ENCODE assay signal across 20 cellular contexts in the genomic region with DNA sequence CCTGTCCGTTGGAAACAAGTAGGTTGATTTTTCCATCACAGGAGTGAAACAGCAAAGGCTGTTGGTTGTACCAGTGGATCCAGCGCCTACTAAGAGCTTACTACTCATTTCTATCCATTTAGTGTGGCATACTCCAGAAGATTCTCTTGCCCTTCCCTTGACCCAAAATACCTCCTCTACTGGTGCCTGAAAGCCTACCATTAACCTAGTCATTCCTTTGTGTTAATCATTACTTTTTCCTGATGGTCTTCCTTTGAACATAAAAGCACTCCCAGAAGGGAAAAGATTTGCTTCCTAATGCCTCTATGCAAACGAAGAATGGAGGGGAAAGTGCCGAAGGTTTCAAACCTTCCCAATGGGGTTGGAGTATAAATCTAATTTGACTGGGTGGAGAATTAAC.
DNase-seq lines count a peak whose midpoint lies in the region; ATAC-seq, FAIRE-seq and TF ChIP-seq lines count a peak whose summit lies in the region.
"Had no signal": no experiment of that assay in that cellular context is flagged by ENCODE, and none has a peak within 500 bp of the region (broad histone marks: within the 10 kb centered on the region; RNA-seq: fewer than 3 reads in every experiment).

No MANE protein-coding gene starts in this region.

- no peak for TF ChIP-seq RAD21 in A549 (conservative IDR thresholded peaks at IDR 0.05 in 1 of 2, IDR thresholded peaks at IDR 0.05 in 1 of 2)

- no peak for TF ChIP-seq EP300 in A549 (IDR thresholded peaks at IDR 0.05)

- no peak overlapping the region for H3K18ac ChIP-seq in mesenchymal stem cell (ENCODE audit: low read depth in 1 of 2, low read length in 2 of 2)

- no peak overlapping the region for H3K14ac ChIP-seq in mesenchymal stem cell (ENCODE audit: low read length in 2 of 2)

- no peak overlapping the region for H2BK120ac ChIP-seq in mesenchymal stem cell (ENCODE audit: low read depth, low read length)

- no peak for FAIRE-seq in A549 (lab: Jason Lieb, UNC)
- FAIRE-seq: A204.1 had no signal

- H4K91ac ChIP-seq in mesenchymal stem cell (ENCODE audit: low read length), result no peak overlapping the region

- no peak overlapping the region for H3K4ac ChIP-seq in mesenchymal stem cell (ENCODE audit: low read depth in 1 of 2, low read length in 2 of 2)

- H3K4me1 ChIP-seq in A549 (peaks cover 64% of the 10 kb centered on the region), Karpas-422 (ENCODE audit: low read length) (peaks cover 80% of the 10 kb centered on the region), mesenchymal stem cell (ENCODE audit: control insufficient read depth, insufficient read depth, low read depth, low read length) (peaks cover 20% of the 10 kb centered on the region), PC-3 (ENCODE audit: insufficient read depth, low read length) (peaks cover 51% of the 10 kb centered on the region)

- H3K4me3 ChIP-seq in A549 (no peak overlapping the region), Karpas-422 (ENCODE audit: low read length) (peak overlapping the region; percentile 19; the same call in 1 of the 2 replicates), epithelial cell of proximal tubule (ENCODE audit: low read depth, low read length) (no peak overlapping the region), mesenchymal stem cell (ENCODE audit: insufficient read depth in 1 of 2, low read depth in 1 of 2, low read length in 2 of 2) (no peak overlapping the region), PC-3 (ENCODE audit: low read length) (no peak overlapping the region)
- H3K4me3 ChIP-seq: BLaER1 treated with 17β-estradiol and CSF1 and Interleukin-3, amounts not matched to agents 10 nM and 100 nM had no signal

- no peak for TF ChIP-seq CTCF in A549 (IDR thresholded peaks at IDR 0.05)
- no peak for TF ChIP-seq CTCF in epithelial cell of proximal tubule (conservative IDR thresholded peaks at IDR 0.05; ENCODE audit: low read depth, low read length)
- no peak for TF ChIP-seq CTCF in PC-3 (conservative IDR thresholded peaks at IDR 0.05; ENCODE audit: low read depth, low read length)

- H3K9me3 ChIP-seq in A549, result no peaks in the 10 kb centered on the region
- H3K9me3 ChIP-seq in Karpas-422 (ENCODE audit: low read length), result no peaks in the 10 kb centered on the region
- no peaks in the 10 kb centered on the region for H3K9me3 ChIP-seq in mesenchymal stem cell (ENCODE audit: control insufficient read depth, low read length)
- no peaks in the 10 kb centered on the region for H3K9me3 ChIP-seq in PC-3 (ENCODE audit: low read length)

- no peak for TF ChIP-seq POLR2A in A549 (IDR thresholded peaks at IDR 0.05; ENCODE audit: low read length)

- intact Hi-C loops in PC-3 (cut with micrococcal nuclease), result no loop called here

- H3K9me2 ChIP-seq in Karpas-422 (replicated peaks; ENCODE audit: insufficient read depth, low read length) (no peaks in the 10 kb centered on the region), PC-3 (replicated peaks; ENCODE audit: low read length) (no peaks in the 10 kb centered on the region)

- no peak overlapping the region for H2BK12ac ChIP-seq in mesenchymal stem cell (ENCODE audit: low read length in 2 of 2)

- H3K4me2 ChIP-seq in A549 (peak overlapping the region; percentile 49), Karpas-422 (ENCODE audit: low read depth, low read length, poor library complexity, severe bottlenecking) (peak overlapping the region; percentile 50), mesenchymal stem cell (ENCODE audit: low read length, poor library complexity, severe bottlenecking) (no peak overlapping the region), PC-3 (ENCODE audit: low read length) (no peak overlapping the region)
- H3K4me2 ChIP-seq: BLaER1 treated with 17β-estradiol and CSF1 and Interleukin-3, amounts not matched to agents 10 nM and 100 nM; KMS-11 had no signal

- 0 out of 2 replicates have a peak overlapping the region, but pooled peaks have one; percentile 15 for H2AFZ ChIP-seq in Karpas-422 (ENCODE audit: low read length)
- H2AFZ ChIP-seq in mesenchymal stem cell (ENCODE audit: low read depth, low read length), result no peak overlapping the region
- no peak overlapping the region for H2AFZ ChIP-seq in PC-3 (ENCODE audit: low read length)

- H3K9ac ChIP-seq in Karpas-422 (ENCODE audit: low read length) (no peak overlapping the region), mesenchymal stem cell (ENCODE audit: low read length) (no peak overlapping the region), PC-3 (ENCODE audit: low read length) (no peak overlapping the region)
- H3K9ac ChIP-seq: BLaER1 treated with 17β-estradiol and CSF1 and Interleukin-3, amounts not matched to agents 10 nM and 100 nM; KMS-11 had no signal

- CTCF ChIA-PET in A549 (lab: Yijun Ruan, JAX) (no interaction called here), PC-3 (lab: Charles Lee) (no interaction called here)

- no peak overlapping the region for H2AK5ac ChIP-seq in mesenchymal stem cell (ENCODE audit: low read length, severe bottlenecking)

- 57% methylated on average over 4 of the region's 4 CpGs for WGBS in A549 (ENCODE audit: missing lambda C conversion rate)
- 90% methylated on average over 4 of the region's 4 CpGs for WGBS in mesenchymal stem cell

- peak overlapping the region; percentile 70 to 89; a peak in 5 of 6 replicates for H3K27ac ChIP-seq in A549
- H3K27ac ChIP-seq in Karpas-422 (ENCODE audit: low read length), result peak overlapping the region; percentile 42
- peak overlapping the region; percentile 90 for H3K27ac ChIP-seq in mesenchymal stem cell (ENCODE audit: low read length, poor library complexity, severe bottlenecking)
- H3K27ac ChIP-seq in PC-3 (ENCODE audit: low read length), result no peak overlapping the region
- H3K27ac ChIP-seq: BLaER1 treated with 17β-estradiol and CSF1 and Interleukin-3, amounts not matched to agents 10 nM and 100 nM; KMS-11 had no signal

- no peaks in the 10 kb centered on the region for H3K79me2 ChIP-seq in Karpas-422 (ENCODE audit: low read length)
- no peaks in the 10 kb centered on the region for H3K79me2 ChIP-seq in PC-3 (ENCODE audit: low read length)

- no peak overlapping the region for H3K23ac ChIP-seq in mesenchymal stem cell (ENCODE audit: low read length in 2 of 2)

- no peak overlapping the region for H2BK15ac ChIP-seq in mesenchymal stem cell (ENCODE audit: low read depth, poor library complexity, severe bottlenecking)

- ATAC-seq in A549, result no peak
- no peak for ATAC-seq in PC-3
- ATAC-seq: CD8-positive, alpha-beta T cell; Panc1; SK-N-SH treated with all-trans-retinoic acid at 6 μM for 48 hours had no signal

- H3K36me3 ChIP-seq in Karpas-422 (ENCODE audit: insufficient read depth, low read length), result no peaks in the 10 kb centered on the region
- no peaks in the 10 kb centered on the region for H3K36me3 ChIP-seq in mesenchymal stem cell (ENCODE audit: control insufficient read depth in 1 of 2, insufficient read depth in 2 of 2, low read depth in 1 of 2, low read length in 2 of 2)
- H3K36me3 ChIP-seq in PC-3 (ENCODE audit: low read depth, low read length), result no peaks in the 10 kb centered on the region
- H3K36me3 ChIP-seq: BLaER1 treated with 17β-estradiol and CSF1 and Interleukin-3, amounts not matched to agents 10 nM and 100 nM had no signal

- no peaks in the 10 kb centered on the region for H3F3A ChIP-seq in PC-3 (ENCODE audit: low read length, unreplicated experiment)

- H4K8ac ChIP-seq in mesenchymal stem cell (ENCODE audit: low read length), result no peak overlapping the region

- H3K27me3 ChIP-seq in Karpas-422 (ENCODE audit: low read length) (no peaks in the 10 kb centered on the region), mesenchymal stem cell (ENCODE audit: control insufficient read depth in 1 of 2, insufficient read depth in 1 of 2, low read length in 2 of 2) (peaks cover 0 to 7% of the 10 kb centered on the region in 2 experiments), PC-3 (ENCODE audit: low read length) (no peaks in the 10 kb centered on the region)
- H3K27me3 ChIP-seq: BLaER1 treated with 17β-estradiol and CSF1 and Interleukin-3, amounts not matched to agents 10 nM and 100 nM had no signal

- POLR2A ChIA-PET in A549 (lab: Yijun Ruan, JAX) (no interaction called here), PC-3 (lab: Charles Lee; ENCODE audit: unreplicated experiment) (no interaction called here)

- no peaks in the 10 kb centered on the region for H3K79me1 ChIP-seq in mesenchymal stem cell (replicated peaks; ENCODE audit: low read length, poor library complexity, severe bottlenecking)

- no peak for DNase-seq in A549 (ENCODE audit: low read depth in 1 of 2, low spot score in 1 of 2)
- DNase-seq in Karpas-422, result no peak
- peak; percentile 83 for DNase-seq in epithelial cell of proximal tubule (ENCODE audit: low read depth)
- DNase-seq in mesenchymal stem cell, result no peak
- DNase-seq in stimulated activated CD4-positive, alpha-beta T cell treated with anti-CD3 and anti-CD28 coated beads, Interleukin-15, amount 100 ng/mL, for 24 hours, result no peak
- DNase-seq in PC-3, result no peak
- DNase-seq in NCI-H146 (lab: John Stamatoyannopoulos, UW), result no peak
- DNase-seq: CD8-positive, alpha-beta T cell; DND-41; H9; NCI-H1436; NCI-H2029; NCI-H345; NCI-H524 treated with DMSO at 0.1 percent for 48 hours; SIG-M5 had no signal

- H4K20me1 ChIP-seq in Karpas-422 (ENCODE audit: insufficient read depth, low read depth, low read length) (no peaks in the 10 kb centered on the region), PC-3 (ENCODE audit: low read length) (no peaks in the 10 kb centered on the region)
- H4K20me1 ChIP-seq: BLaER1 treated with 17β-estradiol and CSF1 and Interleukin-3, amounts not matched to agents 10 nM and 100 nM had no signal

- H2BK5ac ChIP-seq in mesenchymal stem cell (ENCODE audit: low read depth, low read length, poor library complexity, severe bottlenecking), result peak overlapping the region; percentile 93

- BruUV-seq in PC-3 (replicated peaks; lab: Mats Ljungman, UMichigan), result no TSS peak

TF ChIP-seq in A549, 52 proteins besides CTCF, POLR2A, EP300 and RAD21 (continues in another document):
- TF ChIP-seq RFX5 (IDR thresholded peaks at IDR 0.05) (no peak), TP53 (CRISPR knock-in tag; IDR thresholded peaks at IDR 0.05) (no peak), FOSL2 (IDR thresholded peaks at IDR 0.05) (no peak), FOSL2 (CRISPR knock-in tag; IDR thresholded peaks at IDR 0.05) (no peak), FOSB (CRISPR knock-in tag; IDR thresholded peaks at IDR 0.05) (no peak), ZC3H11A (IDR thresholded peaks at IDR 0.05) (no peak), CBX2 (IDR thresholded peaks at IDR 0.05; ENCODE audit: borderline replicate concordance, low read depth) (no peak)

Comparison
In these comparisons a context has a peak if more than half of its experiments do, and no peak if none do; other contexts are left out.
1. H3K4me2 ChIP-seq: peak in A549 (single experiment) and Karpas-422 (single experiment); none in mesenchymal stem cell (single experiment) and PC-3 (single experiment).